In the genomic region with DNA sequence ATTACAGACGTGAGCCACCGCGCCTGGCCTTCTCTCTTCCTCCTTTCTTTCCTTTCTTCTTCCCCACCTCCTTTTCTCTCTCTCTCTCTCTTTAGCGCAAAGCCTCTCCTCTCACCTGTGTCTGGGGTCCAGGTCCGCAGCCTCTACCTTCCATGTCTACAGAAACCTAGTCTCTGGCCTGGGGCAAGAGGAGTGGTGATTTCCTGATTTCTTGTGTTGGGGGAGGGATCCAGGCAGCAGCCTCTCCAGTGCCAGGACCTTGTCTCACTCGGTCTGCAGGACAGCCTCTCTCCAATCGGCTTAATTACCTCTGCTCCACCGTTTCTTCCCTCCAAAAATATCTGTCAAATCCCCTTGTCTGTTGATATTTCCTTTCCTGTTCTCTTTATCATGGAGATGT, we compare ENCODE assay signal across 2 cellular contexts.
TF ChIP-seq lines count a peak whose summit lies in the region.

No MANE protein-coding gene starts in this region.

TF ChIP-seq in GM23338, 12 proteins besides CTCF, POLR2A, EP300 and RAD21:
- TF ChIP-seq, protein P1, sequence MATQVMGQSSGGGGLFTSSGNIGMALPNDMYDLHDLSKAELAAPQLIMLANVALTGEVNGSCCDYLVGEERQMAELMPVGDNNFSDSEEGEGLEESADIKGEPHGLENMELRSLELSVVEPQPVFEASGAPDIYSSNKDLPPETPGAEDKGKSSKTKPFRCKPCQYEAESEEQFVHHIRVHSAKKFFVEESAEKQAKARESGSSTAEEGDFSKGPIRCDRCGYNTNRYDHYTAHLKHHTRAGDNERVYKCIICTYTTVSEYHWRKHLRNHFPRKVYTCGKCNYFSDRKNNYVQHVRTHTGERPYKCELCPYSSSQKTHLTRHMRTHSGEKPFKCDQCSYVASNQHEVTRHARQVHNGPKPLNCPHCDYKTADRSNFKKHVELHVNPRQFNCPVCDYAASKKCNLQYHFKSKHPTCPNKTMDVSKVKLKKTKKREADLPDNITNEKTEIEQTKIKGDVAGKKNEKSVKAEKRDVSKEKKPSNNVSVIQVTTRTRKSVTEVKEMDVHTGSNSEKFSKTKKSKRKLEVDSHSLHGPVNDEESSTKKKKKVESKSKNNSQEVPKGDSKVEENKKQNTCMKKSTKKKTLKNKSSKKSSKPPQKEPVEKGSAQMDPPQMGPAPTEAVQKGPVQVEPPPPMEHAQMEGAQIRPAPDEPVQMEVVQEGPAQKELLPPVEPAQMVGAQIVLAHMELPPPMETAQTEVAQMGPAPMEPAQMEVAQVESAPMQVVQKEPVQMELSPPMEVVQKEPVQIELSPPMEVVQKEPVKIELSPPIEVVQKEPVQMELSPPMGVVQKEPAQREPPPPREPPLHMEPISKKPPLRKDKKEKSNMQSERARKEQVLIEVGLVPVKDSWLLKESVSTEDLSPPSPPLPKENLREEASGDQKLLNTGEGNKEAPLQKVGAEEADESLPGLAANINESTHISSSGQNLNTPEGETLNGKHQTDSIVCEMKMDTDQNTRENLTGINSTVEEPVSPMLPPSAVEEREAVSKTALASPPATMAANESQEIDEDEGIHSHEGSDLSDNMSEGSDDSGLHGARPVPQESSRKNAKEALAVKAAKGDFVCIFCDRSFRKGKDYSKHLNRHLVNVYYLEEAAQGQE (IDR thresholded peaks at IDR 0.05; ENCODE audit: unreplicated experiment), result no peak
- no peak for TF ChIP-seq ZNF114 (CRISPR knock-in tag; IDR thresholded peaks at IDR 0.05)
- no peak for TF ChIP-seq JUNB (IDR thresholded peaks at IDR 0.05; ENCODE audit: unreplicated experiment)
- no peak for TF ChIP-seq EZH2 (IDR thresholded peaks at IDR 0.05; ENCODE audit: low read depth, unreplicated experiment)
- TF ChIP-seq, protein P2, sequence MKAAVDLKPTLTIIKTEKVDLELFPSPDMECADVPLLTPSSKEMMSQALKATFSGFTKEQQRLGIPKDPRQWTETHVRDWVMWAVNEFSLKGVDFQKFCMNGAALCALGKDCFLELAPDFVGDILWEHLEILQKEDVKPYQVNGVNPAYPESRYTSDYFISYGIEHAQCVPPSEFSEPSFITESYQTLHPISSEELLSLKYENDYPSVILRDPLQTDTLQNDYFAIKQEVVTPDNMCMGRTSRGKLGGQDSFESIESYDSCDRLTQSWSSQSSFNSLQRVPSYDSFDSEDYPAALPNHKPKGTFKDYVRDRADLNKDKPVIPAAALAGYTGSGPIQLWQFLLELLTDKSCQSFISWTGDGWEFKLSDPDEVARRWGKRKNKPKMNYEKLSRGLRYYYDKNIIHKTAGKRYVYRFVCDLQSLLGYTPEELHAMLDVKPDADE (IDR thresholded peaks at IDR 0.05), result no peak
- no peak for TF ChIP-seq NANOG (IDR thresholded peaks at IDR 0.05; ENCODE audit: borderline replicate concordance)

TF ChIP-seq in K562, 482 proteins besides CTCF, POLR2A, EP300 and RAD21:
- TF ChIP-seq TSC22D4 (tag; IDR thresholded peaks at IDR 0.05) (no peak), TBP (optimal IDR thresholded peaks at IDR 0.05; ENCODE audit: low read depth, low read length) (no peak), NFATC3 (IDR thresholded peaks at IDR 0.05) (no peak), ERF (CRISPR knock-in tag; IDR thresholded peaks at IDR 0.05) (no peak), POLR3G (IDR thresholded peaks at IDR 0.05; ENCODE audit: extremely low read depth, insufficient read length, insufficient replicate concordance) (no peak)
- TF ChIP-seq, protein P3, sequence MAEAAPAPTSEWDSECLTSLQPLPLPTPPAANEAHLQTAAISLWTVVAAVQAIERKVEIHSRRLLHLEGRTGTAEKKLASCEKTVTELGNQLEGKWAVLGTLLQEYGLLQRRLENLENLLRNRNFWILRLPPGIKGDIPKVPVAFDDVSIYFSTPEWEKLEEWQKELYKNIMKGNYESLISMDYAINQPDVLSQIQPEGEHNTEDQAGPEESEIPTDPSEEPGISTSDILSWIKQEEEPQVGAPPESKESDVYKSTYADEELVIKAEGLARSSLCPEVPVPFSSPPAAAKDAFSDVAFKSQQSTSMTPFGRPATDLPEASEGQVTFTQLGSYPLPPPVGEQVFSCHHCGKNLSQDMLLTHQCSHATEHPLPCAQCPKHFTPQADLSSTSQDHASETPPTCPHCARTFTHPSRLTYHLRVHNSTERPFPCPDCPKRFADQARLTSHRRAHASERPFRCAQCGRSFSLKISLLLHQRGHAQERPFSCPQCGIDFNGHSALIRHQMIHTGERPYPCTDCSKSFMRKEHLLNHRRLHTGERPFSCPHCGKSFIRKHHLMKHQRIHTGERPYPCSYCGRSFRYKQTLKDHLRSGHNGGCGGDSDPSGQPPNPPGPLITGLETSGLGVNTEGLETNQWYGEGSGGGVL (CRISPR knock-in tag; IDR thresholded peaks at IDR 0.05), result no peak
- TF ChIP-seq, protein P4, sequence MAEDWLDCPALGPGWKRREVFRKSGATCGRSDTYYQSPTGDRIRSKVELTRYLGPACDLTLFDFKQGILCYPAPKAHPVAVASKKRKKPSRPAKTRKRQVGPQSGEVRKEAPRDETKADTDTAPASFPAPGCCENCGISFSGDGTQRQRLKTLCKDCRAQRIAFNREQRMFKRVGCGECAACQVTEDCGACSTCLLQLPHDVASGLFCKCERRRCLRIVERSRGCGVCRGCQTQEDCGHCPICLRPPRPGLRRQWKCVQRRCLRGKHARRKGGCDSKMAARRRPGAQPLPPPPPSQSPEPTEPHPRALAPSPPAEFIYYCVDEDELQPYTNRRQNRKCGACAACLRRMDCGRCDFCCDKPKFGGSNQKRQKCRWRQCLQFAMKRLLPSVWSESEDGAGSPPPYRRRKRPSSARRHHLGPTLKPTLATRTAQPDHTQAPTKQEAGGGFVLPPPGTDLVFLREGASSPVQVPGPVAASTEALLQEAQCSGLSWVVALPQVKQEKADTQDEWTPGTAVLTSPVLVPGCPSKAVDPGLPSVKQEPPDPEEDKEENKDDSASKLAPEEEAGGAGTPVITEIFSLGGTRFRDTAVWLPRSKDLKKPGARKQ (CRISPR knock-in tag; IDR thresholded peaks at IDR 0.05), result no peak
- TF ChIP-seq, protein P5, sequence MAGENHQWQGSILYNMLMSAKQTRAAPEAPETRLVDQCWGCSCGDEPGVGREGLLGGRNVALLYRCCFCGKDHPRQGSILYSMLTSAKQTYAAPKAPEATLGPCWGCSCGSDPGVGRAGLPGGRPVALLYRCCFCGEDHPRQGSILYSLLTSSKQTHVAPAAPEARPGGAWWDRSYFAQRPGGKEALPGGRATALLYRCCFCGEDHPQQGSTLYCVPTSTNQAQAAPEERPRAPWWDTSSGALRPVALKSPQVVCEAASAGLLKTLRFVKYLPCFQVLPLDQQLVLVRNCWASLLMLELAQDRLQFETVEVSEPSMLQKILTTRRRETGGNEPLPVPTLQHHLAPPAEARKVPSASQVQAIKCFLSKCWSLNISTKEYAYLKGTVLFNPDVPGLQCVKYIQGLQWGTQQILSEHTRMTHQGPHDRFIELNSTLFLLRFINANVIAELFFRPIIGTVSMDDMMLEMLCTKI (IDR thresholded peaks at IDR 0.05; ENCODE audit: partially characterized antibody), result no peak
- TF ChIP-seq, protein P6, sequence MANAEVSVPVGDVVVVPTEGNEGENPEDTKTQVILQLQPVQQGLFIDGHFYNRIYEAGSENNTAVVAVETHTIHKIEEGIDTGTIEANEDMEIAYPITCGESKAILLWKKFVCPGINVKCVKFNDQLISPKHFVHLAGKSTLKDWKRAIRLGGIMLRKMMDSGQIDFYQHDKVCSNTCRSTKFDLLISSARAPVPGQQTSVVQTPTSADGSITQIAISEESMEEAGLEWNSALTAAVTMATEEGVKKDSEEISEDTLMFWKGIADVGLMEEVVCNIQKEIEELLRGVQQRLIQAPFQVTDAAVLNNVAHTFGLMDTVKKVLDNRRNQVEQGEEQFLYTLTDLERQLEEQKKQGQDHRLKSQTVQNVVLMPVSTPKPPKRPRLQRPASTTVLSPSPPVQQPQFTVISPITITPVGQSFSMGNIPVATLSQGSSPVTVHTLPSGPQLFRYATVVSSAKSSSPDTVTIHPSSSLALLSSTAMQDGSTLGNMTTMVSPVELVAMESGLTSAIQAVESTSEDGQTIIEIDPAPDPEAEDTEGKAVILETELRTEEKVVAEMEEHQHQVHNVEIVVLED (CRISPR knock-in tag; IDR thresholded peaks at IDR 0.05), result no peak
